In genomic region chr1:116908821-116909510, GRCh38 we compare ENCODE assay signal across 9 cellular contexts. TPM values are rescaled to one million over a fixed set of nuclear protein-coding genes. Genes with fewer than 3 reads are reported as not detected.
A peak's percentile ranks its signal among the peaks of the same experiment; 100 is the strongest.
DNase-seq lines count a peak whose midpoint lies in the region; ATAC-seq and TF ChIP-seq lines count a peak whose summit lies in the region.
"Had no signal": no experiment of that assay in that cellular context is flagged by ENCODE, and none has a peak within 500 bp of the region (broad histone marks: within the 10 kb centered on the region; RNA-seq: fewer than 3 reads in every experiment).

No MANE protein-coding gene starts in this region.

- DNase-seq in activated CD4-positive, alpha-beta memory T cell treated with anti-CD3 and anti-CD28 coated beads, Interleukin-2, amount 10 ng/mL, durations not matched to agents 7 days and 5 days = no peak
- DNase-seq in foreskin melanocyte (peak; percentile 11), COR-L47 (lab: John Stamatoyannopoulos, UW) (no peak), left lung (no peak)
- DNase-seq: SIG-M5 had no signal

- peak overlapping the region; percentile 79 for H3K27ac ChIP-seq in rectal smooth muscle tissue (ENCODE audit: low read depth, low read length)
- peak overlapping the region in 1 of 2 donors; percentile 80 for H3K27ac ChIP-seq in left lung

- CTCF ChIA-PET in activated CD4-positive, alpha-beta memory T cell treated with anti-CD3 and anti-CD28 coated beads, Interleukin-2, amount 10 ng/mL, durations not matched to agents 7 days and 5 days (lab: Charles Lee) = interaction anchor here (1.2 to 1.5 kb wide), 3 partner anchors 10 to 184 kb away, joined by 3 read pairs; no protein-coding TSS in a partner anchor

- H3K9ac ChIP-seq in ES-I3 (ENCODE audit: low read depth, low read length) (peak overlapping the region; percentile 70), rectal smooth muscle tissue (ENCODE audit: low read length) (no peak overlapping the region)

- peaks cover 18% of the 10 kb centered on the region for H3K4me1 ChIP-seq in ES-I3 (ENCODE audit: insufficient read depth, low read length)
- peaks cover 14% of the 10 kb centered on the region for H3K4me1 ChIP-seq in rectal smooth muscle tissue (ENCODE audit: control insufficient read depth, insufficient read depth, low read length)
- H3K4me1 ChIP-seq in left lung = peaks cover 8 to 10% of the 10 kb centered on the region in 2 donors

- TF ChIP-seq CTCF in left lung (IDR thresholded peaks at IDR 0.05) = no peak

- H3K9me3 Mint-ChIP-seq in activated CD4-positive, alpha-beta memory T cell treated with anti-CD3 and anti-CD28 coated beads, Interleukin-2, amount 10 ng/mL, durations not matched to agents 7 days and 5 days = no peaks in the 10 kb centered on the region

- H3K27me3 ChIP-seq in rectal smooth muscle tissue (ENCODE audit: control insufficient read depth, insufficient read depth, low read length) = no peaks in the 10 kb centered on the region
- peaks cover 0 to 43% of the 10 kb centered on the region in 2 donors for H3K27me3 ChIP-seq in left lung

- no peaks in the 10 kb centered on the region for H3K36me3 Mint-ChIP-seq in activated CD4-positive, alpha-beta memory T cell treated with anti-CD3 and anti-CD28 coated beads, Interleukin-2, amount 10 ng/mL, durations not matched to agents 7 days and 5 days (ENCODE audit: low read depth)

- peaks cover 4% of the 10 kb centered on the region for H3K4me1 Mint-ChIP-seq in activated CD4-positive, alpha-beta memory T cell treated with anti-CD3 and anti-CD28 coated beads, Interleukin-2, amount 10 ng/mL, durations not matched to agents 7 days and 5 days

- H3K27ac Mint-ChIP-seq in activated CD4-positive, alpha-beta memory T cell treated with anti-CD3 and anti-CD28 coated beads, Interleukin-2, amount 10 ng/mL, durations not matched to agents 7 days and 5 days = no peak overlapping the region

- POLR2A ChIA-PET in activated CD4-positive, alpha-beta memory T cell treated with anti-CD3 and anti-CD28 coated beads, Interleukin-2, amount 10 ng/mL, durations not matched to agents 7 days and 5 days (lab: Charles Lee) = no interaction called here

- peaks cover 9% of the 10 kb centered on the region for H3K27me3 Mint-ChIP-seq in activated CD4-positive, alpha-beta memory T cell treated with anti-CD3 and anti-CD28 coated beads, Interleukin-2, amount 10 ng/mL, durations not matched to agents 7 days and 5 days

- H3K9me3 ChIP-seq in ES-I3 (ENCODE audit: control insufficient read depth, insufficient read depth, low read length) = no peaks in the 10 kb centered on the region
- no peaks in the 10 kb centered on the region for H3K9me3 ChIP-seq in left lung

- intact Hi-C loops in left lung (cut with DNase I) = no loop called here

- peak overlapping the region; percentile 66 for H3K4me3 Mint-ChIP-seq in activated CD4-positive, alpha-beta memory T cell treated with anti-CD3 and anti-CD28 coated beads, Interleukin-2, amount 10 ng/mL, durations not matched to agents 7 days and 5 days

- ATAC-seq in GM21737 (IDR thresholded peaks at IDR 0.05; ENCODE audit: unreplicated experiment) (no peak), left lung (no peak), GM21786 (IDR thresholded peaks at IDR 0.05; ENCODE audit: unreplicated experiment) (no peak)

- peak overlapping the region; percentile 81 for H3K4me3 ChIP-seq in rectal smooth muscle tissue (ENCODE audit: low read length)
- peak overlapping the region in 1 of 2 donors; percentile 58 for H3K4me3 ChIP-seq in left lung

- H3K36me3 ChIP-seq in ES-I3 (ENCODE audit: insufficient read depth, low read length) (no peaks in the 10 kb centered on the region), rectal smooth muscle tissue (ENCODE audit: control insufficient read depth, insufficient read depth, low read length) (no peaks in the 10 kb centered on the region), left lung (no peaks in the 10 kb centered on the region)

RNA-seq across cellular contexts. Expression of gene PTGFRN, which starts 0.8 kb away (rescaled TPM):
- 1 to 10 TPM; 1.8 to 2.8 TPM for total RNA-seq in activated CD4-positive, alpha-beta memory T cell treated with anti-CD3 and anti-CD28 coated beads, Interleukin-2, amount 10 ng/mL, durations not matched to agents 7 days and 5 days
- 10 to 100 TPM; 39.9 to 77.5 TPM for total RNA-seq in left lung

Comparison
In these comparisons a context has a peak if more than half of its experiments do, and no peak if none do; other contexts are left out.
1. RNA of gene PTGFRN, which starts 0.8 kb away (total RNA-seq): 39.9 to 77.5 TPM in left lung; 1.8 to 2.8 TPM in activated CD4-positive, alpha-beta memory T cell treated with anti-CD3 and anti-CD28 coated beads, Interleukin-2, amount 10 ng/mL, durations not matched to agents 7 days and 5 days; every median in the first group is over 10 times any median in the second.